Comparison of ENCODE assay signal across 11 cellular contexts in the genomic region with DNA sequence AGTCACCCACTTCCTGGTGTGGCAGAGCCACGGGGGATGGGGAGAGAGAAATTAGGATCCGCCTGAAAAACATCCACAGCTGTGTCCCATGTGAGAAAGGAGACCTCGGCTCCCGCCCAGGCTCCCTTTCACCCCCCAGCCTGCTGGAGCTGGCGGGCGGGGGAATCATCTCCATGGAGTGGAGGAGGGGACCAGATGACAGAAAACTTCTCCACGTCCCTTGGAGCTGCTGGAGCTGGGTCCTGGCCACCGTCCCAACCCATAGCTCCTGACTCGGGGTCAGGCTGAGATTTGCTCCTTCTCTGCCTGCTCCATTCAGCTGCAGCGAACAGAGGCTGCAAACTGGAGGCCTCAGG.
A peak's percentile ranks its signal among the peaks of the same experiment; 100 is the strongest.
DNase-seq lines count a peak whose midpoint lies in the region; ATAC-seq and TF ChIP-seq lines count a peak whose summit lies in the region.
"Had no signal": no experiment of that assay in that cellular context is flagged by ENCODE, and none has a peak within 500 bp of the region (broad histone marks: within the 10 kb centered on the region; RNA-seq: fewer than 3 reads in every experiment).

No MANE protein-coding gene starts in this region.

- intact Hi-C loops in Right ventricle myocardium inferior (cut with DNase I): loop anchor here (2.0 kb wide), 1 partner anchor 20 kb away; no protein-coding TSS in a partner anchor

- H2AFZ ChIP-seq in osteoblast (ENCODE audit: low read length): peak overlapping the region; percentile 40

- H3K4me2 ChIP-seq in osteoblast (ENCODE audit: insufficient read depth, low read length): peak overlapping the region; percentile 39

- TF ChIP-seq CTCF in AG04450 (IDR thresholded peaks at IDR 0.05; ENCODE audit: low read depth, low read length) (no peak), osteoblast (IDR thresholded peaks at IDR 0.05; ENCODE audit: extremely low read depth, low read depth, low read length) (no peak)

- H3K9ac ChIP-seq in adipocyte (ENCODE audit: low read length): peak overlapping the region; percentile 83

- H3K9me3 Mint-ChIP-seq in activated CD4-positive, alpha-beta T cell treated with anti-CD3 and anti-CD28 coated beads, Interleukin-2, amount 10 ng/mL, durations not matched to agents 7 days and 5 days: no peaks in the 10 kb centered on the region

- no peak overlapping the region for H3K4me3 Mint-ChIP-seq in activated CD4-positive, alpha-beta T cell treated with anti-CD3 and anti-CD28 coated beads, Interleukin-2, amount 10 ng/mL, durations not matched to agents 7 days and 5 days
- H3K4me3 Mint-ChIP-seq: B cell had no signal

- H3K27ac Mint-ChIP-seq in activated CD4-positive, alpha-beta T cell treated with anti-CD3 and anti-CD28 coated beads, Interleukin-2, amount 10 ng/mL, durations not matched to agents 7 days and 5 days: no peak overlapping the region
- H3K27ac Mint-ChIP-seq: B cell had no signal

- H3K79me2 ChIP-seq in osteoblast (ENCODE audit: insufficient read depth, low read length): no peaks in the 10 kb centered on the region

- CTCF ChIA-PET in AG04450 (lab: Charles Lee): interaction anchor here (0.6 to 1.2 kb wide), 2 partner anchors 117 to 420 kb away, joined by 3 to 7 read pairs; no protein-coding TSS in a partner anchor
- CTCF ChIA-PET in activated CD4-positive, alpha-beta T cell treated with anti-CD3 and anti-CD28 coated beads, Interleukin-2, amount 10 ng/mL, durations not matched to agents 7 days and 5 days (lab: Charles Lee): interaction anchor here (1.6 kb wide), 1 partner anchor 12 kb away, joined by 6 read pairs; no protein-coding TSS in a partner anchor

- H3K36me3 Mint-ChIP-seq in activated CD4-positive, alpha-beta T cell treated with anti-CD3 and anti-CD28 coated beads, Interleukin-2, amount 10 ng/mL, durations not matched to agents 7 days and 5 days (ENCODE audit: low read depth): no peaks in the 10 kb centered on the region

- H3K36me3 ChIP-seq in adipocyte (ENCODE audit: control insufficient read depth, insufficient read depth, low read length, severe bottlenecking) (no peaks in the 10 kb centered on the region), osteoblast (ENCODE audit: insufficient read depth, low read length) (no peaks in the 10 kb centered on the region)

- H3K4me1 Mint-ChIP-seq in activated CD4-positive, alpha-beta T cell treated with anti-CD3 and anti-CD28 coated beads, Interleukin-2, amount 10 ng/mL, durations not matched to agents 7 days and 5 days: peaks cover 17% of the 10 kb centered on the region
- H3K4me1 Mint-ChIP-seq: B cell had no signal

- POLR2A ChIA-PET in AG04450 (lab: Yijun Ruan, JAX): interaction anchor here (0.7 to 2.2 kb wide), 6 partner anchors 8 to 83 kb away, joined by 3 to 10 read pairs (median 4); no protein-coding TSS in a partner anchor
- POLR2A ChIA-PET in activated CD4-positive, alpha-beta T cell treated with anti-CD3 and anti-CD28 coated beads, Interleukin-2, amount 10 ng/mL, durations not matched to agents 7 days and 5 days (lab: Charles Lee): no interaction called here

- H3K27me3 ChIP-seq in AG04450 (ENCODE audit: control insufficient read depth, insufficient read depth, low read length) (no peaks in the 10 kb centered on the region), adipocyte (replicated peaks; ENCODE audit: control insufficient read depth, insufficient read depth, low read length) (no peaks in the 10 kb centered on the region), osteoblast (ENCODE audit: insufficient read depth, low read length) (no peaks in the 10 kb centered on the region)

- peak overlapping the region; percentile 99 for H3K27ac ChIP-seq in AG04450 (ENCODE audit: low read depth, low read length)
- H3K27ac ChIP-seq in osteoblast (ENCODE audit: low read depth, low read length): peak overlapping the region; percentile 100

- no peak overlapping the region for H3K4me3 ChIP-seq in AG04450 (ENCODE audit: low read depth, low read length)
- H3K4me3 ChIP-seq in adipocyte (ENCODE audit: low read length): peak overlapping the region; percentile 33
- H3K4me3 ChIP-seq in osteoblast (ENCODE audit: insufficient read depth, low read length): peak overlapping the region; percentile 4

- no peak for DNase-seq in AG04450 (ENCODE audit: low read depth, low spot score)
- peak; percentile 34 for DNase-seq in adipocyte (ENCODE audit: low read depth)
- peak; percentile 83 for DNase-seq in Right ventricle myocardium inferior (ENCODE audit: missing footprints)
- DNase-seq in osteoblast (ENCODE audit: insufficient read length, low spot score, missing footprints): peak; percentile 73
- DNase-seq in activated naive CD4-positive, alpha-beta T cell treated with anti-CD3 and anti-CD28 coated beads, Interleukin-2, amount 50 U/mL, for 16 hours: no peak
- DNase-seq in activated CD4-positive, alpha-beta T cell treated with anti-CD3 and anti-CD28 coated beads, Interleukin-2, amount 10 ng/mL, durations not matched to agents 7 days and 5 days: no peak
- DNase-seq: NCI-H1048 had no signal

- H3K9me3 ChIP-seq in AG04450 (ENCODE audit: control insufficient read depth, insufficient read depth, low read length) (peaks cover 7% of the 10 kb centered on the region), adipocyte (ENCODE audit: control insufficient read depth, low read length) (no peaks in the 10 kb centered on the region), osteoblast (ENCODE audit: low read depth, low read length) (no peaks in the 10 kb centered on the region)

- H3K27me3 Mint-ChIP-seq in activated CD4-positive, alpha-beta T cell treated with anti-CD3 and anti-CD28 coated beads, Interleukin-2, amount 10 ng/mL, durations not matched to agents 7 days and 5 days: peaks cover 18% of the 10 kb centered on the region

- H3K4me1 ChIP-seq in adipocyte (ENCODE audit: control insufficient read depth, insufficient read depth, low read length): peaks cover 67% of the 10 kb centered on the region
- H3K4me1 ChIP-seq in osteoblast (ENCODE audit: insufficient read depth, low read length): peaks cover 64% of the 10 kb centered on the region

- no peaks in the 10 kb centered on the region for H4K20me1 ChIP-seq in osteoblast (ENCODE audit: insufficient read depth, low read length)

- peak; percentile 62 for ATAC-seq in Right ventricle myocardium inferior
- ATAC-seq in GM18907 (IDR thresholded peaks at IDR 0.05; ENCODE audit: unreplicated experiment): no peak
- ATAC-seq in HG03457 (IDR thresholded peaks at IDR 0.05; ENCODE audit: unreplicated experiment): no peak
- ATAC-seq: activated CD4-positive, CD25-positive, alpha-beta regulatory T cell treated with anti-CD3 and anti-CD28 coated beads, Interleukin-2, amount 50 U/mL, for 24 hours had no signal

Comparison
In these comparisons a context has a peak if more than half of its experiments do, and no peak if none do; other contexts are left out.
1. DNase-seq: peak in adipocyte (single experiment), Right ventricle myocardium inferior (single experiment) and osteoblast (single experiment); none in AG04450 (single experiment), activated naive CD4-positive, alpha-beta T cell treated with anti-CD3 and anti-CD28 coated beads, Interleukin-2, amount 50 U/mL, for 16 hours (single experiment) and activated CD4-positive, alpha-beta T cell treated with anti-CD3 and anti-CD28 coated beads, Interleukin-2, amount 10 ng/mL, durations not matched to agents 7 days and 5 days (single experiment).